Comparison of ENCODE assay signal across 8 cellular contexts in the genomic region with DNA sequence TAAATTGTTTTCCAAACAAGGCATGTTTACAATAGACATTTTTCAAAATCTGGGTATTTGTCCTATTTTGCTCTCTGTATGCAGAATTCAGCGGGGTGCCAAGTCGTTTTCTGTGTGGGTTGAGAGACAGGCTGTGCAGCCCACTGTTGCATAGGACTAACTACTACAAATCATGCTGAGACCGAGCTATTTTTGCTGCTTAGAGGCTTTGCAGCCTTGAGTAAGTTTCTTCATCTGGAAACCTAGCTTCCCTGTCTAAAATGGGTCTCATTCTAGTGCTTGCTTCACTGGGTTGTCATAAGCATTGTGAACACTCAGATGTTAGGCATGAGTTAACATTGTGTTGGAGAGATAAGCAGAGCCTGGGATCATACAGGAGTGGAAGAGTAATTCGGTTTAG. TPM values are rescaled to one million over a fixed set of nuclear protein-coding genes. Genes with fewer than 3 reads are reported as not detected.
A peak's percentile ranks its signal among the peaks of the same experiment; 100 is the strongest.
DNase-seq lines count a peak whose midpoint lies in the region; ATAC-seq, FAIRE-seq and TF ChIP-seq lines count a peak whose summit lies in the region.

No MANE protein-coding gene starts in this region.

- no peaks in the 10 kb centered on the region for H3K27me3 Mint-ChIP-seq in IgD-negative memory B cell

- no peaks in the 10 kb centered on the region for H3K9me3 Mint-ChIP-seq in IgD-negative memory B cell

- H3K27ac ChIP-seq in right lobe of liver = no peak overlapping the region

- no peak for TF ChIP-seq POLR2A in right lobe of liver (IDR thresholded peaks at IDR 0.05)

- peak overlapping the region; percentile 87 to 95 (median 88) for H3K4me3 Mint-ChIP-seq in IgD-negative memory B cell

- 17% methylated on average over 4 of the region's 4 CpGs for WGBS in right lobe of liver (ENCODE audit: insufficient coverage, low coverage, low lambda C conversion rate, missing lambda C conversion rate)

- ATAC-seq in right lobe of liver = no peak

- no peaks in the 10 kb centered on the region for H3K9me3 ChIP-seq in right lobe of liver

- DNase-seq in Ammon's horn (ENCODE audit: low spot score) (peak; percentile 64), astrocyte of the hippocampus (ENCODE audit: low read depth, low spot score) (peak; percentile 45), right lobe of liver (no peak), NCI-H526 treated with DMSO at 0.1 percent for 48 hours (lab: John Stamatoyannopoulos, UW) (no peak), NCI-H2029 treated with DMSO at 0.1 percent for 48 hours (lab: John Stamatoyannopoulos, UW) (no peak), D721Med (ENCODE audit: insufficient read length, low spot score) (no peak)
- no peak for DNase-seq in stimulated activated naive CD4-positive, alpha-beta T cell treated with Interleukin-2 at 50 U/mL for 16 hours (lab: John Stamatoyannopoulos, UW)

- peak overlapping the region; percentile 16 to 80 (median 54) for H3K27ac Mint-ChIP-seq in IgD-negative memory B cell

- H3K4me1 ChIP-seq in right lobe of liver = peaks cover 0 to 25% (median 6%) of the 10 kb centered on the region in 4 donors

- H3K36me3 ChIP-seq in right lobe of liver = no peaks in the 10 kb centered on the region

- FAIRE-seq in D721Med (lab: Jason Lieb, UNC) = no peak

- H3K4me1 Mint-ChIP-seq in IgD-negative memory B cell = peaks cover 37 to 46% (median 44%) of the 10 kb centered on the region in 3 donors

- H3K27me3 ChIP-seq in right lobe of liver = no peaks in the 10 kb centered on the region

- TF ChIP-seq CTCF in right lobe of liver (IDR thresholded peaks at IDR 0.05) (no peak), D721Med (IDR thresholded peaks at IDR 0.05; ENCODE audit: insufficient read depth, missing control alignments) (no peak)

- intact Hi-C loops in right lobe of liver (cut with DNase I) = no loop called here

- no peaks in the 10 kb centered on the region for H3K36me3 Mint-ChIP-seq in IgD-negative memory B cell

- peak overlapping the region in 2 of 3 donors; percentile 96 to 97 for H3K4me3 ChIP-seq in right lobe of liver

RNA-seq across cellular contexts. Expression of gene PRPSAP2, which starts 1.3 kb away (rescaled TPM):
- 37.7 TPM for polyA plus RNA-seq in IgD-negative memory B cell
- total RNA-seq in right lobe of liver = 10 to 100 TPM; 15.8 to 19.7 (median 16.6) TPM

Comparison
In these comparisons a context has a peak if more than half of its experiments do, and no peak if none do; other contexts are left out.
1. DNase-seq: peak in Ammon's horn (single experiment) and astrocyte of the hippocampus (single experiment); none in right lobe of liver (0 of 3), NCI-H526 treated with DMSO at 0.1 percent for 48 hours (single experiment), NCI-H2029 treated with DMSO at 0.1 percent for 48 hours (single experiment), stimulated activated naive CD4-positive, alpha-beta T cell treated with Interleukin-2 at 50 U/mL for 16 hours (single experiment) and D721Med (single experiment).